ENCODE assay signal across 8 cellular contexts in the genomic region with DNA sequence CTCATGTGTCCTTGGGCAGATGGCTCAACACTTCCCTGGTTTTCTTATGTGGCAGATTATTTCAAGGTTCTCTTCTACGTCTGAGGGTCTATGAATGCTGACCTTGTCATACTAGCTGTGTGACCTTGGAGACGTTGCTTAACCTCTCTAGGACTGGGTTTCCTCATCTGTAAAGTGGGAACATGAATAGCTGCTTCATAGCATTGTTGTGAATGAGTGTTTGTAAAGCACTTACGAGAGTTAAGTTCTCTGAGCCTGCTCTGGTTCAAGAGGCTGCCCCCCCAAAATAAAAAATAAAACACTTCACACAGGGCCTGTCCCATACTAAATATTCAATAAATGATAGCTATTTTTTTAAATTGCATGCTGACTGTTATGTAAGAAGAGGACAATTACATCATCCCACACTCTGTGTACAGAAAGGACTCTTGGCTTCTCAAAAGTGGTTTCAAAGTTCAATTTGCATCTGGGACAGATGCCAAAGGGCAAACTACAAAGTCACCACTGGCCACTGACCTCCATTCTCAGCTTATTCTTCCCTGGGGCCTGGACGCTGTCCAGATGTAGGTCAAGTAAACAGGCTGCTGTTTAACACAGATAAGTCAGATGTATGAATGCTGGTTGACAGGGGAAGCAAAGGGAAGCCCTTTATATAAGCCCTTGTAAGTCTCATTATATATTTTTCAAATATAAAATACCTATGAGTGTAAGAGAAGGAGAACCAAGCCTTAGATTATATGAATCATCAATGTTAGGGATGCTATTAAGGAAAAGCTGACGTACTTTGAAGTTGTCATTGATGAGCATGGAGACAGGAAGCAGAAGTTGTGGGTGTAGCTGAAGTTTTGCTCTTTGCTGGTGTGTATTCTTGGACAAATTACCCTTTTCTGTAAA. TPM values are rescaled to one million over a fixed set of nuclear protein-coding genes. Genes with fewer than 3 reads are reported as not detected.
DNase-seq lines count a peak whose midpoint lies in the region; ATAC-seq and TF ChIP-seq lines count a peak whose summit lies in the region.

No MANE protein-coding gene starts in this region.

- DNase-seq in GM04503 (ENCODE audit: low read depth): peak; percentile 33
- peak; percentile 48 for DNase-seq in glomerular endothelial cell (ENCODE audit: extremely low read depth, low read depth, low spot score)
- peak; percentile 58 for DNase-seq in putamen (ENCODE audit: low spot score)
- no peak for DNase-seq in activated naive CD4-positive, alpha-beta T cell treated with Interleukin-2 at 50 U/mL for 16 hours
- DNase-seq in NCI-H2029 treated with DMSO at 0.1 percent for 48 hours (lab: John Stamatoyannopoulos, UW): no peak

- ATAC-seq in SK-N-SH treated with all-trans-retinoic acid at 6 μM for 48 hours: peak; percentile 73; the same call in 2 of the 3 replicates
- no peak for ATAC-seq in GM19397 (IDR thresholded peaks at IDR 0.05; ENCODE audit: unreplicated experiment)
- no peak for ATAC-seq in HG02852 (IDR thresholded peaks at IDR 0.05; ENCODE audit: unreplicated experiment)

TF ChIP-seq in SK-N-SH treated with all-trans-retinoic acid at 6 μM for 48 hours, 23 proteins besides CTCF, POLR2A, EP300 and RAD21:
- TF ChIP-seq ZNF70 (CRISPR knock-in tag; IDR thresholded peaks at IDR 0.05) (no peak), ZNF8 (CRISPR knock-in tag; IDR thresholded peaks at IDR 0.05) (no peak), RARB (CRISPR knock-in tag; IDR thresholded peaks at IDR 0.05) (no peak), TCF4 (CRISPR knock-in tag; IDR thresholded peaks at IDR 0.05; ENCODE audit: borderline replicate concordance) (no peak), CSDC2 (CRISPR knock-in tag; IDR thresholded peaks at IDR 0.05) (no peak), SNAI2 (CRISPR knock-in tag; IDR thresholded peaks at IDR 0.05) (no peak), ISL1 (CRISPR knock-in tag; IDR thresholded peaks at IDR 0.05) (no peak), BACH2 (CRISPR knock-in tag; IDR thresholded peaks at IDR 0.05; ENCODE audit: borderline replicate concordance) (no peak), TSHZ2 (CRISPR knock-in tag; IDR thresholded peaks at IDR 0.05) (no peak), PPARA (CRISPR knock-in tag; IDR thresholded peaks at IDR 0.05; ENCODE audit: borderline replicate concordance) (no peak), ZC3H10 (CRISPR knock-in tag; IDR thresholded peaks at IDR 0.05) (no peak), TOX (CRISPR knock-in tag; IDR thresholded peaks at IDR 0.05; ENCODE audit: borderline replicate concordance) (no peak), GLIS3 (CRISPR knock-in tag; IDR thresholded peaks at IDR 0.05) (no peak), ZFP3 (CRISPR knock-in tag; IDR thresholded peaks at IDR 0.05) (no peak), ZNF565 (CRISPR knock-in tag; conservative IDR thresholded peaks at IDR 0.05; ENCODE audit: low read depth) (no peak)
- TF ChIP-seq, protein P1, sequence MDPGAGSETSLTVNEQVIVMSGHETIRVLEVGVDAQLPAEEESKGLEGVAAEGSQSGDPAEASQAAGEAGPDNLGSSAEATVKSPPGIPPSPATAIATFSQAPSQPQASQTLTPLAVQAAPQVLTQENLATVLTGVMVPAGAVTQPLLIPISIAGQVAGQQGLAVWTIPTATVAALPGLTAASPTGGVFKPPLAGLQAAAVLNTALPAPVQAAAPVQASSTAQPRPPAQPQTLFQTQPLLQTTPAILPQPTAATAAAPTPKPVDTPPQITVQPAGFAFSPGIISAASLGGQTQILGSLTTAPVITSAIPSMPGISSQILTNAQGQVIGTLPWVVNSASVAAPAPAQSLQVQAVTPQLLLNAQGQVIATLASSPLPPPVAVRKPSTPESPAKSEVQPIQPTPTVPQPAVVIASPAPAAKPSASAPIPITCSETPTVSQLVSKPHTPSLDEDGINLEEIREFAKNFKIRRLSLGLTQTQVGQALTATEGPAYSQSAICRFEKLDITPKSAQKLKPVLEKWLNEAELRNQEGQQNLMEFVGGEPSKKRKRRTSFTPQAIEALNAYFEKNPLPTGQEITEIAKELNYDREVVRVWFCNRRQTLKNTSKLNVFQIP (CRISPR knock-in tag; IDR thresholded peaks at IDR 0.05; ENCODE audit: borderline replicate concordance, low read depth): no peak

RNA-seq across cellular contexts. Expression of gene NDEL1, which starts 15.4 kb away (rescaled TPM):
- total RNA-seq in glomerular endothelial cell: 44.6 and 64.2 TPM in 2 replicates

RNA-seq across cellular contexts. Expression of gene RNF222, which starts 22.7 kb away (rescaled TPM):
- not detected in 2 replicates for total RNA-seq in glomerular endothelial cell

RNA-seq across cellular contexts. Expression of gene RPL26, which starts 37.3 kb away (rescaled TPM):
- total RNA-seq in glomerular endothelial cell: 2,562 and 3,740 TPM in 2 replicates

Comparison
In these comparisons a context has a peak if more than half of its experiments do, and no peak if none do; other contexts are left out.
1. DNase-seq: peak in GM04503 (single experiment), glomerular endothelial cell (single experiment) and putamen (single experiment); none in activated naive CD4-positive, alpha-beta T cell treated with Interleukin-2 at 50 U/mL for 16 hours (single experiment) and NCI-H2029 treated with DMSO at 0.1 percent for 48 hours (single experiment).